In genomic region chr1:93521618-93522017, GRCh38 we compare ENCODE assay signal across 20 cellular contexts.
A peak's percentile ranks its signal among the peaks of the same experiment; 100 is the strongest.
DNase-seq lines count a peak whose midpoint lies in the region; FAIRE-seq and TF ChIP-seq lines count a peak whose summit lies in the region.
"Had no signal": no experiment of that assay in that cellular context is flagged by ENCODE, and none has a peak within 500 bp of the region (broad histone marks: within the 10 kb centered on the region; RNA-seq: fewer than 3 reads in every experiment).

No MANE protein-coding gene starts in this region.

- no peak overlapping the region for H3K4me3 ChIP-seq in HEK293 (ENCODE audit: low read depth, low read length)
- no peak overlapping the region for H3K4me3 ChIP-seq in small intestine (ENCODE audit: low read depth in 1 of 2, low read length in 2 of 2)
- H3K4me3 ChIP-seq in effector memory CD4-positive, alpha-beta T cell (ENCODE audit: insufficient read depth, low read depth, low read length, poor library complexity, severe bottlenecking): no peak overlapping the region
- H3K4me3 ChIP-seq: A549; BLaER1 treated with 17β-estradiol and CSF1 and Interleukin-3, amounts not matched to agents 10 nM and 100 nM; GM12878 had no signal

- H3K27me3 ChIP-seq in small intestine (ENCODE audit: control insufficient read depth in 2 of 2, insufficient read depth in 2 of 2, low read length in 2 of 2): no peaks in the 10 kb centered on the region
- H3K27me3 ChIP-seq in effector memory CD4-positive, alpha-beta T cell (replicated peaks; ENCODE audit: control insufficient read depth, insufficient read depth, low read length, poor library complexity, severe bottlenecking): no peaks in the 10 kb centered on the region
- H3K27me3 ChIP-seq: BLaER1 treated with 17β-estradiol and CSF1 and Interleukin-3, amounts not matched to agents 10 nM and 100 nM had no signal

- no peak for TF ChIP-seq CTCF in HEK293 (tag by site-specific recombination; IDR thresholded peaks at IDR 0.05)

- FAIRE-seq in small intestine (lab: Jason Lieb, UNC): peak; percentile 62
- FAIRE-seq: A549, D721Med, GM12878, GM12892, GM18507 had no signal

- no peak overlapping the region for H3K27ac ChIP-seq in HEK293 (ENCODE audit: extremely low read depth, low read depth, low read length)
- no peak overlapping the region for H3K27ac ChIP-seq in small intestine (ENCODE audit: low read depth in 1 of 2, low read length in 1 of 2)
- H3K27ac ChIP-seq in effector memory CD4-positive, alpha-beta T cell (ENCODE audit: insufficient read depth, low read length, poor library complexity, severe bottlenecking): no peak overlapping the region
- H3K27ac ChIP-seq: 22Rv1; A549; BLaER1 treated with 17β-estradiol and CSF1 and Interleukin-3, amounts not matched to agents 10 nM and 100 nM; C4-2B had no signal

- H3K9me3 ChIP-seq in HEK293 (ENCODE audit: control insufficient read depth, insufficient read depth, low read depth, low read length): no peaks in the 10 kb centered on the region
- H3K9me3 ChIP-seq in small intestine (ENCODE audit: control insufficient read depth, low read depth): no peaks in the 10 kb centered on the region
- H3K9me3 ChIP-seq in effector memory CD4-positive, alpha-beta T cell (ENCODE audit: control insufficient read depth, low read length): no peaks in the 10 kb centered on the region
- H3K9me3 ChIP-seq: A549, Caco-2 had no signal

- POLR2A ChIA-PET in HEK293 (lab: Yijun Ruan, JAX): no interaction called here

- DNase-seq in NCI-H526 treated with DMSO at 0.1 percent for 48 hours (lab: John Stamatoyannopoulos, UW) (peak; percentile 60), small intestine (no peak), posterior vena cava (ENCODE audit: low spot score) (no peak)
- DNase-seq in effector memory CD4-positive, alpha-beta T cell: no peak
- DNase-seq: AML-193; Caco-2; Calu3; CD4-positive, alpha-beta T cell; CD8-positive, alpha-beta T cell; DMS79 treated with DMSO at 0.1 percent for 48 hours; GF-D8 had no signal

- CTCF ChIA-PET in HEK293 (lab: Yijun Ruan, JAX): no interaction called here

- H3K36me3 ChIP-seq in HEK293 (ENCODE audit: control insufficient read depth in 2 of 2, insufficient read depth in 1 of 2, low read length in 2 of 2) (no peaks in the 10 kb centered on the region), small intestine (ENCODE audit: control insufficient read depth in 2 of 2, insufficient read depth in 2 of 2, low read length in 2 of 2) (no peaks in the 10 kb centered on the region)
- H3K36me3 ChIP-seq in effector memory CD4-positive, alpha-beta T cell (ENCODE audit: control insufficient read depth, insufficient read depth, low read length): no peaks in the 10 kb centered on the region

- 87 to 94% (median 87%) methylated on average over 2 of the region's 2 CpGs for WGBS in small intestine, 3 donors

- H3K4me1 ChIP-seq in HEK293 (ENCODE audit: control insufficient read depth, insufficient read depth, low read length) (no peaks in the 10 kb centered on the region), small intestine (ENCODE audit: control insufficient read depth in 2 of 2, insufficient read depth in 1 of 2, low read depth in 1 of 2, low read length in 1 of 2) (no peaks in the 10 kb centered on the region)
- H3K4me1 ChIP-seq in effector memory CD4-positive, alpha-beta T cell (ENCODE audit: control insufficient read depth, insufficient read depth, low read length, poor library complexity, severe bottlenecking): no peaks in the 10 kb centered on the region
- H3K4me1 ChIP-seq: Caco-2 had no signal

- intact Hi-C loops in posterior vena cava (cut with DNase I): no loop called here

TF ChIP-seq in HEK293, 187 proteins besides CTCF, POLR2A, EP300 and RAD21:
- TF ChIP-seq ZNF530 (tag by site-specific recombination; IDR thresholded peaks at IDR 0.05; ENCODE audit: low read depth): no peak
- peak; percentile 91 for TF ChIP-seq ZNF133 (tag by site-specific recombination; IDR thresholded peaks at IDR 0.05)
